27 cellular contexts compared by ENCODE assay signal in the genomic region with DNA sequence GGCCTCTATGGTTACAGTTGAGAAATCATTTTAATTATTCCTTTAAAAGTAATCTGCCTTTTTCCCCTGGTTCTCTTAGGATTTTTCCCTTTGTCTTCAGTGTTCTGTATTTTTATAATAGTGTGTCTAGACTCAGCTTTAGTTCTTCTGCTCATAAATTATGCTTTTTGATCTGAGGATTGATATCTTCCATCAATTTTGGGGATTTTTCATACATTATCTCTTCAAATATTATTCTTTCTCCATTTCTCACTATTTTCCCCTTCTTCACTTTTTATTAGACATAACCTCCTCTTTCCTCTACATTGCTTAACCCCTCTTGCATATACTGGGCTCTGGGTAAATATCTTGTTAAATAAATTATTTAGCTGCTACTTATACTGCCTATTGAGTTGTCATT. TPM values are rescaled to one million over a fixed set of nuclear protein-coding genes. Genes with fewer than 3 reads are reported as not detected.
DNase-seq lines count a peak whose midpoint lies in the region; ATAC-seq, FAIRE-seq and TF ChIP-seq lines count a peak whose summit lies in the region.
"Had no signal": no experiment of that assay in that cellular context is flagged by ENCODE, and none has a peak within 500 bp of the region (broad histone marks: within the 10 kb centered on the region; RNA-seq: fewer than 3 reads in every experiment).

No MANE protein-coding gene starts in this region.

- no peak overlapping the region for H3K27ac ChIP-seq in HEK293 (ENCODE audit: extremely low read depth, low read depth, low read length)
- no peak overlapping the region for H3K27ac ChIP-seq in osteoblast (ENCODE audit: low read depth, low read length)
- H3K27ac ChIP-seq in dorsolateral prefrontal cortex, result no peak overlapping the region
- H3K27ac ChIP-seq: BLaER1 had no signal

- H3K4me3 ChIP-seq in HEK293 (ENCODE audit: low read depth, low read length), result no peak overlapping the region
- H3K4me3 ChIP-seq in osteoblast (ENCODE audit: insufficient read depth, low read length), result no peak overlapping the region
- H3K4me3 ChIP-seq in dorsolateral prefrontal cortex, result no peak overlapping the region
- H3K4me3 ChIP-seq: BLaER1, GM12878 had no signal

- no peaks in the 10 kb centered on the region for H4K20me1 ChIP-seq in osteoblast (ENCODE audit: insufficient read depth, low read length)
- H4K20me1 ChIP-seq: BLaER1 had no signal

- peak; percentile 4 for FAIRE-seq in GM19239 (lab: Jason Lieb, UNC)
- FAIRE-seq: A204.1, GM12878, GM12892 had no signal

- TF ChIP-seq CTCF in HEK293 (tag by site-specific recombination; IDR thresholded peaks at IDR 0.05), result no peak
- TF ChIP-seq CTCF in osteoblast (IDR thresholded peaks at IDR 0.05; ENCODE audit: extremely low read depth, low read depth, low read length), result no peak
- TF ChIP-seq CTCF in dorsolateral prefrontal cortex (IDR thresholded peaks at IDR 0.05 in 54 of 56, conservative IDR thresholded peaks at IDR 0.05 in 2 of 56; ENCODE audit: low read depth in 1 of 56, partially characterized antibody in 56 of 56), result no peak

- no peaks in the 10 kb centered on the region for H3K27me3 ChIP-seq in osteoblast (ENCODE audit: insufficient read depth, low read length)
- no peaks in the 10 kb centered on the region for H3K27me3 ChIP-seq in dorsolateral prefrontal cortex
- H3K27me3 ChIP-seq: BE2C, BLaER1 had no signal

- H3K36me3 ChIP-seq in HEK293 (ENCODE audit: control insufficient read depth in 2 of 2, insufficient read depth in 1 of 2, low read length in 2 of 2) (peaks cover 50 to 62% of the 10 kb centered on the region in 2 experiments), osteoblast (ENCODE audit: insufficient read depth, low read length) (peaks cover 33% of the 10 kb centered on the region)

- no peaks in the 10 kb centered on the region for H3K4me1 ChIP-seq in HEK293 (ENCODE audit: control insufficient read depth, insufficient read depth, low read length)
- H3K4me1 ChIP-seq in osteoblast (ENCODE audit: insufficient read depth, low read length), result no peaks in the 10 kb centered on the region
- H3K4me1 ChIP-seq: BE2C, BLaER1 had no signal

- H3K9me3 ChIP-seq in HEK293 (ENCODE audit: control insufficient read depth, insufficient read depth, low read depth, low read length), result no peaks in the 10 kb centered on the region
- H3K9me3 ChIP-seq in osteoblast (ENCODE audit: low read depth, low read length), result no peaks in the 10 kb centered on the region
- H3K9me3 ChIP-seq: BE2C, BLaER1 had no signal

- ATAC-seq in HG03520 (IDR thresholded peaks at IDR 0.05; ENCODE audit: unreplicated experiment), result no peak
- ATAC-seq: GM12878 had no signal

- intact Hi-C loops in dorsolateral prefrontal cortex (cut with DNase I), result no loop called here

- H3K79me2 ChIP-seq in osteoblast (ENCODE audit: insufficient read depth, low read length), result no peaks in the 10 kb centered on the region

- no peak overlapping the region for H2AFZ ChIP-seq in osteoblast (ENCODE audit: low read length)

- POLR2A ChIA-PET in HEK293 (lab: Yijun Ruan, JAX), result no interaction called here

- DNase-seq in GM19239 (ENCODE audit: insufficient read length, low spot score), result no peak
- peak; percentile 22 for DNase-seq in osteoblast (ENCODE audit: insufficient read length, low spot score, missing footprints)
- no peak for DNase-seq in dorsolateral prefrontal cortex
- DNase-seq: 8988T; ACHN; BE2C; C1 segment of cervical spinal cord; CD4-positive, alpha-beta memory T cell; CD4-positive, CD25-positive, alpha-beta regulatory T cell; CD8-positive, alpha-beta memory T cell; COR-L47; DMS 273 treated with DMSO at 0.1 percent for 48 hours; DMS153; DMS53; DMS79; DND-41; EL; GDM1 had no signal

- CTCF ChIA-PET in HEK293 (lab: Yijun Ruan, JAX), result no interaction called here

- H3K4me2 ChIP-seq in osteoblast (ENCODE audit: insufficient read depth, low read length), result no peak overlapping the region
- H3K4me2 ChIP-seq: BLaER1 had no signal

TF ChIP-seq in HEK293, 187 proteins besides CTCF, POLR2A, EP300 and RAD21:
- TF ChIP-seq, protein P1, sequence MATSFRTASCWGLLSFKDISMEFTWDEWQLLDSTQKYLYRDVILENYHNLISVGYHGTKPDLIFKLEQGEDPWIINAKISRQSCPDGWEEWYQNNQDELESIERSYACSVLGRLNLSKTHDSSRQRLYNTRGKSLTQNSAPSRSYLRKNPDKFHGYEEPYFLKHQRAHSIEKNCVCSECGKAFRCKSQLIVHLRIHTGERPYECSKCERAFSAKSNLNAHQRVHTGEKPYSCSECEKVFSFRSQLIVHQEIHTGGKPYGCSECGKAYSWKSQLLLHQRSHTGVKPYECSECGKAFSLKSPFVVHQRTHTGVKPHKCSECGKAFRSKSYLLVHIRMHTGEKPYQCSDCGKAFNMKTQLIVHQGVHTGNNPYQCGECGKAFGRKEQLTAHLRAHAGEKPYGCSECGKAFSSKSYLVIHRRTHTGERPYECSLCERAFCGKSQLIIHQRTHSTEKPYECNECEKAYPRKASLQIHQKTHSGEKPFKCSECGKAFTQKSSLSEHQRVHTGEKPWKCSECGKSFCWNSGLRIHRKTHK (tag by site-specific recombination; IDR thresholded peaks at IDR 0.05), result no peak
- no peak for TF ChIP-seq ZNF488 (tag by site-specific recombination; IDR thresholded peaks at IDR 0.05)
- TF ChIP-seq ZNF558 (tag by site-specific recombination; IDR thresholded peaks at IDR 0.05), result peak; percentile 97

RNA-seq across cellular contexts. Expression of gene IL13, which starts 36.3 kb away (rescaled TPM):
- total RNA-seq in osteoblast (under 0.01 TPM in 1 of 2 replicates, not detected in the other), dorsolateral prefrontal cortex (1 to 10 TPM in 5 of 120 experiments, under 1 TPM in 23, not detected in 92; 0.33 to 2.8 (median 0.50) TPM)
- total RNA-seq: A673; CD4-positive, alpha-beta memory T cell; Daoy; G401 had no signal

RNA-seq across cellular contexts. Expression of gene IL4, which starts 52.1 kb away (rescaled TPM):
- not detected in 2 replicates for total RNA-seq in osteoblast
- not detected for total RNA-seq in dorsolateral prefrontal cortex
- total RNA-seq: A673; CD4-positive, alpha-beta memory T cell; Daoy; G401; GM12878 had no signal
